In genomic region chr2:153057743-153058142, GRCh38 we compare ENCODE assay signal across 27 cellular contexts.
"Had no signal": no experiment of that assay in that cellular context is flagged by ENCODE, and none has a peak within 500 bp of the region (broad histone marks: within the 10 kb centered on the region; RNA-seq: fewer than 3 reads in every experiment).

No MANE protein-coding gene starts in this region.

- ATAC-seq: activated CD8-positive, alpha-beta T cell treated with anti-CD3 and anti-CD28 coated beads for 36 hours; gastrocnemius medialis; right lobe of liver had no signal

- H3K36me3 Mint-ChIP-seq: activated naive CD8-positive, alpha-beta T cell; brain; type B pancreatic cell had no signal

- H3K4me3 Mint-ChIP-seq: activated B cell treated with CpG ODN at 0.5 μM for 24 hours; activated CD8-positive, alpha-beta T cell treated with anti-CD3 and anti-CD28 coated beads for 36 hours; activated naive CD8-positive, alpha-beta T cell; brain; nephron; stimulated activated naive CD8-positive, alpha-beta T cell treated with anti-CD3 and anti-CD28 coated beads, Interleukin-15, Interleukin-2, amounts not matched to agents 100 ng/mL and 50 ng/mL, for 24 hours; T-helper 2 cell treated with Interferon-gamma antibody and Interleukin-4, amounts not matched to agents 5 μg/mL and 100 μg/mL, for 36 hours; type B pancreatic cell had no signal

- H3K4me1 ChIP-seq: gastrocnemius medialis, left ventricle myocardium inferior, right lobe of liver, vagina had no signal

- H3K27ac ChIP-seq: coronary artery, dorsolateral prefrontal cortex, gastrocnemius medialis, left ventricle myocardium inferior, ovary, right lobe of liver, thoracic aorta, vagina had no signal

- H3K36me3 ChIP-seq: gastrocnemius medialis, left ventricle myocardium inferior, ovary, right lobe of liver, thoracic aorta, vagina had no signal

- H3K27ac Mint-ChIP-seq: activated B cell treated with CpG ODN at 0.5 μM for 24 hours; activated CD8-positive, alpha-beta T cell treated with anti-CD3 and anti-CD28 coated beads for 36 hours; activated naive CD8-positive, alpha-beta T cell; brain; stimulated activated naive CD8-positive, alpha-beta T cell treated with anti-CD3 and anti-CD28 coated beads, Interleukin-15, Interleukin-2, amounts not matched to agents 100 ng/mL and 50 ng/mL, for 24 hours; T-helper 2 cell treated with Interferon-gamma antibody and Interleukin-4, amounts not matched to agents 5 μg/mL and 100 μg/mL, for 36 hours had no signal

- H3K4me3 ChIP-seq: coronary artery, dorsolateral prefrontal cortex, gastrocnemius medialis, left ventricle myocardium inferior, lung, ovary, right lobe of liver, thoracic aorta, vagina had no signal

- H3K27me3 Mint-ChIP-seq: activated B cell treated with CpG ODN at 0.5 μM for 24 hours; activated naive CD8-positive, alpha-beta T cell; brain; progenitor cell of endocrine pancreas; stimulated activated naive CD8-positive, alpha-beta T cell treated with anti-CD3 and anti-CD28 coated beads, Interleukin-15, Interleukin-2, amounts not matched to agents 100 ng/mL and 50 ng/mL, for 24 hours; type B pancreatic cell had no signal

- H3K27me3 ChIP-seq: dorsolateral prefrontal cortex, gastrocnemius medialis, ovary, right lobe of liver, vagina had no signal

- H3K4me1 Mint-ChIP-seq: activated B cell treated with CpG ODN at 0.5 μM for 24 hours had no signal

- FAIRE-seq: islet of Langerhans had no signal

- DNase-seq: activated B cell treated with CpG ODN at 0.5 μM for 24 hours; activated CD4-positive, alpha-beta T cell treated with anti-CD3 and anti-CD28 coated beads, Interleukin-2, amount 50 U/mL, for 1 hour; activated CD8-positive, alpha-beta T cell treated with anti-CD3 and anti-CD28 coated beads for 36 hours; activated naive CD4-positive, alpha-beta T cell; activated T-cell treated with anti-CD3 and anti-CD28 coated beads, Interleukin-2, amount 50 U/mL, for 48 hours; anterior cingulate cortex; dorsolateral prefrontal cortex; effector memory CD4-positive, alpha-beta T cell; erythroblast; gastrocnemius medialis; glutamatergic neuron; left ventricle myocardium inferior; ovary; right lobe of liver; stimulated activated CD4-positive, alpha-beta T cell treated with anti-CD3 and anti-CD28 coated beads, Interleukin-4, amount 100 ng/mL, for 1 hour had no signal

- H3K9me3 ChIP-seq: gastrocnemius medialis, ovary, right lobe of liver, thoracic aorta, vagina had no signal

- H3K9me3 Mint-ChIP-seq: activated B cell treated with CpG ODN at 0.5 μM for 24 hours; activated CD8-positive, alpha-beta T cell treated with anti-CD3 and anti-CD28 coated beads for 36 hours; brain; nephron; stimulated activated naive CD8-positive, alpha-beta T cell treated with anti-CD3 and anti-CD28 coated beads, Interleukin-15, Interleukin-2, amounts not matched to agents 100 ng/mL and 50 ng/mL, for 24 hours; T-helper 2 cell treated with Interferon-gamma antibody and Interleukin-4, amounts not matched to agents 5 μg/mL and 100 μg/mL, for 36 hours; type B pancreatic cell had no signal
